Comparison of ENCODE assay signal across 9 cellular contexts in the genomic region with DNA sequence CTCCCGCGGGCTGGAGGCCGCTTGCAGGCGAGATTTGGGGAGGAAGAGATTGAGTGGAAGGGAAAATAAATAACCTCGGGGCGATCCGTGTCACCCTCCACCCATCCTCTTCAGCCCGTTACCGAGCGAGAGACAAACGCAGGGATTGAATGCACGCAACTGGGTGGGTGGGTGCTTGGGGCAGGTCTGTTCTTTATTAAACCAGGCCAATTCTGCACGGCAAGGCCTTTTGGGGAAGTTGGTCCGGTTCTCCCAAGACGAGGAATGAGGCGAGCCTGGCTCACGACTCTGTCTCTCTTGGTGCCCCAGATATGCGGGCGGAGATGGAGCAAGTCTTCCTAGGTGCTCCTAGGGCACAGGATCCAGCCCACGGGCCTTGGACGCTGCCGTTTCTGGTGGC. TPM values are rescaled to one million over a fixed set of nuclear protein-coding genes. Genes with fewer than 3 reads are reported as not detected.
DNase-seq lines count a peak whose midpoint lies in the region; ATAC-seq, FAIRE-seq and TF ChIP-seq lines count a peak whose summit lies in the region.
"Had no signal": no experiment of that assay in that cellular context is flagged by ENCODE, and none has a peak within 500 bp of the region (broad histone marks: within the 10 kb centered on the region; RNA-seq: fewer than 3 reads in every experiment).

No MANE protein-coding gene starts in this region.

- H3K23ac ChIP-seq in H9 (ENCODE audit: insufficient read length, low read depth, low read length) = no peak overlapping the region

- no peak overlapping the region for H2BK20ac ChIP-seq in H9 (ENCODE audit: low read depth, low read length, poor library complexity, severe bottlenecking)

- H3K4me1 ChIP-seq in HCT116 (ENCODE audit: control insufficient read depth in 1 of 2, insufficient read depth in 2 of 2, low read length in 2 of 2) (peaks cover 16 to 53% of the 10 kb centered on the region in 2 experiments; a peak in 3 of 4 replicates), mucosa of descending colon (ENCODE audit: low read depth) (peaks cover 25% of the 10 kb centered on the region), H9 (ENCODE audit: insufficient read depth, low read length) (no peaks in the 10 kb centered on the region)

- no peak overlapping the region for H2BK5ac ChIP-seq in H9 (ENCODE audit: insufficient read length, low read length)

- no peak overlapping the region for H2BK120ac ChIP-seq in H9 (ENCODE audit: low read depth, low read length, poor library complexity, severe bottlenecking)

- H4K91ac ChIP-seq in H9 (ENCODE audit: insufficient read length, low read depth, low read length) = no peak overlapping the region

- peak overlapping the region; percentile 38 for H3K27ac Mint-ChIP-seq in activated naive CD8-positive, alpha-beta T cell treated with anti-CD3 and anti-CD28 coated beads for 36 hours
- H3K27ac Mint-ChIP-seq in H9 = no peak overlapping the region; a peak in 1 of 7 replicates

- CTCF ChIA-PET in AG04450 (lab: Charles Lee) (no interaction called here), HCT116 (lab: Charles Lee) (no interaction called here)

- H4K5ac ChIP-seq in H9 (ENCODE audit: insufficient read length, low read depth, low read length) = no peak overlapping the region

- no peak for TF ChIP-seq POLR2A in HCT116 (IDR thresholded peaks at IDR 0.05; ENCODE audit: borderline replicate concordance, extremely low read depth, insufficient read depth, insufficient read length)
- no peak for TF ChIP-seq POLR2A in H54 (IDR thresholded peaks at IDR 0.05; ENCODE audit: low read depth, low read length)

- no peaks in the 10 kb centered on the region for H3K36me3 Mint-ChIP-seq in activated naive CD8-positive, alpha-beta T cell treated with anti-CD3 and anti-CD28 coated beads for 36 hours
- no peaks in the 10 kb centered on the region; a peak in 1 of 7 replicates for H3K36me3 Mint-ChIP-seq in H9 (ENCODE audit: insufficient read depth in 1 of 3, low read depth in 3 of 3)

- no peak overlapping the region for H3K4ac ChIP-seq in H9 (ENCODE audit: low read depth, low read length)

- WGBS in H9 (ENCODE audit: extremely low coverage, insufficient read length, low lambda C conversion rate) = no CpG with 5 or more reads among the region's 22 CpGs

- POLR2A ChIA-PET in AG04450 (lab: Yijun Ruan, JAX) = no interaction called here
- POLR2A ChIA-PET in HCT116 (lab: Charles Lee) = no interaction called here

- FAIRE-seq in H54 (lab: Jason Lieb, UNC) = no peak
- FAIRE-seq: colon had no signal

- H3K79me2 ChIP-seq in HCT116 (ENCODE audit: insufficient read depth, low read length) = peaks cover 69% of the 10 kb centered on the region
- H3K79me2 ChIP-seq in H9 (ENCODE audit: insufficient read depth, low read length) = no peaks in the 10 kb centered on the region

- H3K9me3 ChIP-seq in AG04450 (ENCODE audit: control insufficient read depth, insufficient read depth, low read length) (no peaks in the 10 kb centered on the region; the same call in 1 of the 2 replicates), HCT116 (ENCODE audit: control insufficient read depth in 1 of 2, insufficient read depth in 1 of 2, low read depth in 1 of 2, low read length in 2 of 2) (no peaks in the 10 kb centered on the region), mucosa of descending colon (no peaks in the 10 kb centered on the region), H9 (ENCODE audit: control insufficient read depth, low read depth, low read length) (no peaks in the 10 kb centered on the region)

- no peaks in the 10 kb centered on the region for H3K79me1 ChIP-seq in H9 (ENCODE audit: insufficient read depth, low read depth, low read length, poor library complexity, severe bottlenecking)

- peaks cover 40% of the 10 kb centered on the region for H3K4me1 Mint-ChIP-seq in activated naive CD8-positive, alpha-beta T cell treated with anti-CD3 and anti-CD28 coated beads for 36 hours
- H3K4me1 Mint-ChIP-seq in H9 = peaks cover 12 to 25% of the 10 kb centered on the region in 2 experiments

- no peaks in the 10 kb centered on the region for H3K9me2 ChIP-seq in HCT116 (ENCODE audit: insufficient read depth)

- peaks cover 92% of the 10 kb centered on the region for H3K27me3 Mint-ChIP-seq in activated naive CD8-positive, alpha-beta T cell treated with anti-CD3 and anti-CD28 coated beads for 36 hours
- H3K27me3 Mint-ChIP-seq in H9 (ENCODE audit: low read depth) = peaks cover 100% of the 10 kb centered on the region

- H3K4me3 ChIP-seq in AG04450 (ENCODE audit: low read depth, low read length) = peak overlapping the region; percentile 67
- peak overlapping the region; percentile 80 to 90 for H3K4me3 ChIP-seq in HCT116 (replicated peaks in 1 of 2; ENCODE audit: low read depth in 1 of 2, low read length in 2 of 2)
- peak overlapping the region; percentile 38 for H3K4me3 ChIP-seq in mucosa of descending colon

- H3K56ac ChIP-seq in H9 (ENCODE audit: insufficient read length, low read depth, low read length) = no peak overlapping the region

- H3K4me2 ChIP-seq in HCT116 (ENCODE audit: low read length) (peak overlapping the region; percentile 95), H9 (ENCODE audit: insufficient read depth, insufficient read length, low read length) (no peak overlapping the region)

- no peak overlapping the region for H2BK12ac ChIP-seq in H9 (ENCODE audit: insufficient read length, low read depth, low read length)

- DNase-seq in AG04450 (ENCODE audit: low read depth, low spot score) (no peak), HCT116 (ENCODE audit: low read depth, low spot score) (no peak), mucosa of descending colon (peak; percentile 48 to 65 (median 51)), kidney glomerular epithelial cell (lab: John Stamatoyannopoulos, UW) (no peak), H9 (no peak), NCI-H128 (lab: John Stamatoyannopoulos, UW; ENCODE audit: unreplicated experiment) (no peak), H54 (ENCODE audit: insufficient read length, low spot score) (no peak)
- DNase-seq in activated naive CD8-positive, alpha-beta T cell treated with anti-CD3 and anti-CD28 coated beads for 36 hours = no peak

- no peak overlapping the region for H2BK15ac ChIP-seq in H9 (ENCODE audit: low read depth, low read length)

- H3K27ac ChIP-seq in AG04450 (ENCODE audit: low read depth, low read length) (peak overlapping the region; percentile 80), HCT116 (ENCODE audit: low read depth, low read length) (peak overlapping the region; percentile 98), H9 (ENCODE audit: insufficient read length, low read depth, low read length) (no peak overlapping the region)

- no peaks in the 10 kb centered on the region for H3K9me3 Mint-ChIP-seq in activated naive CD8-positive, alpha-beta T cell treated with anti-CD3 and anti-CD28 coated beads for 36 hours
- H3K9me3 Mint-ChIP-seq in H9 = peaks cover 9 to 23% of the 10 kb centered on the region in 2 experiments

- H3K36me3 ChIP-seq in HCT116 (ENCODE audit: control insufficient read depth in 1 of 2, insufficient read depth in 2 of 2, low read length in 2 of 2) (no peaks in the 10 kb centered on the region), mucosa of descending colon (ENCODE audit: low read depth) (no peaks in the 10 kb centered on the region)

- H2AFZ ChIP-seq in HCT116 (ENCODE audit: low read depth, low read length, poor library complexity, severe bottlenecking) = peak overlapping the region; percentile 75
- H2AFZ ChIP-seq in H9 (ENCODE audit: low read length) = no peak overlapping the region

- H4K8ac ChIP-seq in H9 (replicated peaks; ENCODE audit: insufficient read length, low read depth, low read length) = no peak overlapping the region

- ATAC-seq in HCT116 = peak; percentile 10
- peak; percentile 22 for ATAC-seq in mucosa of descending colon

- TF ChIP-seq RAD21 in HCT116 (IDR thresholded peaks at IDR 0.05; ENCODE audit: low read depth) = no peak

- H3K9ac ChIP-seq in HCT116 (ENCODE audit: low read length) (peak overlapping the region; percentile 97), H9 (ENCODE audit: extremely low read depth, insufficient read length, low read length) (no peak overlapping the region)

- H3K14ac ChIP-seq in H9 (ENCODE audit: insufficient read depth, low read length) = no peak overlapping the region

- no TSS peak for BruUV-seq in HCT116 (replicated peaks; lab: Mats Ljungman, UMichigan)

- peak overlapping the region; percentile 89 for H3K4me3 Mint-ChIP-seq in activated naive CD8-positive, alpha-beta T cell treated with anti-CD3 and anti-CD28 coated beads for 36 hours
- H3K4me3 Mint-ChIP-seq in H9 = peak overlapping the region in 1 of 2 experiments; percentile 69; a peak in 2 of 5 replicates

- RAD21 ChIA-PET in HCT116 (lab: Charles Lee; ENCODE audit: low non-redundant PET in 1 of 2, low total read pairs in 2 of 2, uncharacterized antibody in 2 of 2, unreplicated experiment in 2 of 2) = no interaction called here

- H2AK5ac ChIP-seq in H9 (ENCODE audit: insufficient read length, low read length) = no peak overlapping the region

- no peak overlapping the region for H3K18ac ChIP-seq in H9 (ENCODE audit: insufficient read length, low read depth, low read length)

- H4K20me1 ChIP-seq in HCT116 (ENCODE audit: insufficient read depth) (no peaks in the 10 kb centered on the region), H9 (ENCODE audit: control insufficient read depth, insufficient read depth, insufficient read length) (no peaks in the 10 kb centered on the region)

- H3K23me2 ChIP-seq in H9 (ENCODE audit: insufficient read length, low read depth, low read length, poor library complexity, severe bottlenecking) = peaks cover 5% of the 10 kb centered on the region

- TF ChIP-seq CTCF in AG04450 (IDR thresholded peaks at IDR 0.05; ENCODE audit: low read depth, low read length) (no peak), HCT116 (IDR thresholded peaks at IDR 0.05 in 2 of 3, conservative IDR thresholded peaks at IDR 0.05 in 1 of 3; ENCODE audit: borderline replicate concordance in 1 of 3, insufficient read depth in 1 of 3, low read depth in 2 of 3, low read length in 2 of 3) (no peak), mucosa of descending colon (IDR thresholded peaks at IDR 0.05) (no peak), H9 (conservative IDR thresholded peaks at IDR 0.05) (no peak)

- H3T11ph ChIP-seq in H9 (ENCODE audit: low read length) = no peak overlapping the region

- intact Hi-C loops in HCT116 (cut with micrococcal nuclease) = loop anchor here (10.0 kb wide), 1 partner anchor 126 kb away; no protein-coding TSS in a partner anchor
- intact Hi-C loops in mucosa of descending colon (cut with DNase I, micrococcal nuclease) = no loop called here

- H3K27me3 ChIP-seq in AG04450 (ENCODE audit: control insufficient read depth, insufficient read depth, low read length) (peaks cover 27% of the 10 kb centered on the region), HCT116 (ENCODE audit: insufficient read depth, low read length) (no peaks in the 10 kb centered on the region), H9 (ENCODE audit: insufficient read depth, low read length) (peaks cover 95% of the 10 kb centered on the region)

RNA-seq across cellular contexts. Expression of a gene that starts 0.4 kb away (rescaled TPM):
- polyA plus RNA-seq in AG04450 (2011; rRNA removed) = 10.1 and 11.3 TPM in 2 replicates
- 2.5 and 2.7 TPM in 2 replicates for polyA minus RNA-seq in AG04450 (2011; rRNA and poly(A)+ RNA removed)
- total RNA-seq in HCT116 (2021; ENCODE audit: unreplicated experiment) (33.6 TPM), mucosa of descending colon (10 to 100 TPM; 10.9 to 29.1 (median 22.4) TPM), H9 (2021) (not detected in 2 replicates)
- polyA plus RNA-seq in HCT116 (2012) = 16.8 and 23.4 TPM in 2 replicates
- 1 to 10 TPM in 1 of 2 experiments, under 1 TPM in 1; 0.62 to 1.4 TPM for total RNA-seq in activated naive CD8-positive, alpha-beta T cell treated with anti-CD3 and anti-CD28 coated beads for 36 hours

RNA-seq across cellular contexts. Expression of a gene that starts 3.9 kb away (rescaled TPM):
- polyA plus RNA-seq in AG04450 (2011; rRNA removed) = 0.87 and 0.97 TPM in 2 replicates
- 0.61 and 1.3 TPM in 2 replicates for polyA minus RNA-seq in AG04450 (2011; rRNA and poly(A)+ RNA removed)
- total RNA-seq in HCT116 (2021; ENCODE audit: unreplicated experiment) = 44.7 TPM
- polyA plus RNA-seq in HCT116 (2012) = 15.4 and 23.9 TPM in 2 replicates
- total RNA-seq in activated naive CD8-positive, alpha-beta T cell treated with anti-CD3 and anti-CD28 coated beads for 36 hours = not detected
- 1 to 10 TPM; 4.2 to 7.5 (median 5.6) TPM for total RNA-seq in mucosa of descending colon
- total RNA-seq in H9 (2021) = not detected in 2 replicates

RNA-seq across cellular contexts. Expression of a gene that starts 6.4 kb away (rescaled TPM):
- polyA plus RNA-seq in AG04450 (2011; rRNA removed) = 15.4 and 20.4 TPM in 2 replicates
- 9.1 and 12.0 TPM in 2 replicates for polyA minus RNA-seq in AG04450 (2011; rRNA and poly(A)+ RNA removed)
- 64.8 TPM for total RNA-seq in HCT116 (2021; ENCODE audit: unreplicated experiment)
- 17.5 and 28.9 TPM in 2 replicates for polyA plus RNA-seq in HCT116 (2012)
- total RNA-seq in activated naive CD8-positive, alpha-beta T cell treated with anti-CD3 and anti-CD28 coated beads for 36 hours = not detected
- 10 to 100 TPM; 41.3 to 68.8 (median 50.9) TPM for total RNA-seq in mucosa of descending colon
- total RNA-seq in H9 (2021) = not detected in 2 replicates

RNA-seq across cellular contexts. Expression of a gene that starts 14.9 kb away (rescaled TPM):
- 0.02 TPM in 1 of 2 replicates, not detected in the other for polyA plus RNA-seq in AG04450 (2011; rRNA removed)
- polyA minus RNA-seq in AG04450 (2011; rRNA and poly(A)+ RNA removed) = not detected in 2 replicates
- total RNA-seq in HCT116 (2021; ENCODE audit: unreplicated experiment) (40.1 TPM), mucosa of descending colon (10 to 100 TPM; 40.1 to 78.4 (median 41.5) TPM), H9 (2021) (not detected in 2 replicates)
- polyA plus RNA-seq in HCT116 (2012) = 30.3 and 41.0 TPM in 2 replicates
- 1 to 10 TPM; 3.4 to 4.0 TPM for total RNA-seq in activated naive CD8-positive, alpha-beta T cell treated with anti-CD3 and anti-CD28 coated beads for 36 hours

RNA-seq across cellular contexts. Expression of a gene that starts 17.6 kb away (rescaled TPM):
- polyA plus RNA-seq in AG04450 (2011; rRNA removed) = 9.4 and 9.8 TPM in 2 replicates
- 4.2 and 4.4 TPM in 2 replicates for polyA minus RNA-seq in AG04450 (2011; rRNA and poly(A)+ RNA removed)
- total RNA-seq in HCT116 (2021; ENCODE audit: unreplicated experiment) (19.8 TPM), mucosa of descending colon (10 to 100 TPM; 16.2 to 29.3 (median 19.9) TPM), H9 (2021) (not detected in 2 replicates)
- polyA plus RNA-seq in HCT116 (2012) = 6.5 and 12.0 TPM in 2 replicates
- total RNA-seq in activated naive CD8-positive, alpha-beta T cell treated with anti-CD3 and anti-CD28 coated beads for 36 hours = not detected

Comparison
In these comparisons a context has a peak if more than half of its experiments do, and no peak if none do; other contexts are left out.
1. DNase-seq: peak in mucosa of descending colon (3 of 3); none in AG04450 (single experiment), HCT116 (single experiment), activated naive CD8-positive, alpha-beta T cell treated with anti-CD3 and anti-CD28 coated beads for 36 hours (single experiment), kidney glomerular epithelial cell (single experiment), H9 (single experiment), NCI-H128 (single experiment) and H54 (single experiment).
2. RNA of a gene that starts 0.4 kb away (total RNA-seq): 33.6 TPM in HCT116 (single experiment) and 10.9 to 29.1 TPM in mucosa of descending colon; 0.62 to 1.4 TPM in activated naive CD8-positive, alpha-beta T cell treated with anti-CD3 and anti-CD28 coated beads for 36 hours and not detected in H9; every median in the first group is over 4 times any median in the second.
3. RNA of a gene that starts 6.4 kb away (total RNA-seq): 64.8 TPM in HCT116 (single experiment) and 41.3 to 68.8 TPM in mucosa of descending colon; not detected in activated naive CD8-positive, alpha-beta T cell treated with anti-CD3 and anti-CD28 coated beads for 36 hours and not detected in H9; every median in the first group is over 10 times any median in the second.
4. Peak in every context shown above with its lines, with median percentiles within 50 percentile points of each other: H3K4me3 ChIP-seq.